ENCODE assay signal across 1 cellular context in the genomic region with DNA sequence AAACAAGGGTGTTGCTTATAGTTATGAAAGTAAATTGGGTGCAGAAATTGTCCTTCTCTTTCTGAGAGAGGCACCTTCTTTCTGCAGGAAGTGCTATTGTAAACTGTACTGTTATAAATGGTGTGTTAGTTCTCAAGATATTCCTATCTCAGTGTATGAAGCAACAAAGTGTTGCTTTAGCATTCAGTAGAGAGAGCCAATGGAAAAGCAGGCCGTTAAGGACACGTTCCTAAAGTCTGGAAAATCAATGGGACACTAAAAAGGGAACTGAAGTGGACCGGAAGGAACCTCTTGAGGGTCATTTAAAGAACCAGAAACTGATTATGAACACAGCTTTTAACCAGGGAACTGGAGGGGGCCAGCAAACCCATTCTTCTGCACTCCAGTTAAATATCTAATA.
TF ChIP-seq lines count a peak whose summit lies in the region.

No MANE protein-coding gene starts in this region.

TF ChIP-seq in IMR-90, 13 proteins besides CTCF, POLR2A, EP300 and RAD21 (continued from another document):
- TF ChIP-seq MAFK (IDR thresholded peaks at IDR 0.05; ENCODE audit: low read depth, low read length): no peak
- TF ChIP-seq MXI1 (IDR thresholded peaks at IDR 0.05; ENCODE audit: borderline replicate concordance, low read depth, low read length): no peak
- TF ChIP-seq NFE2L2 (IDR thresholded peaks at IDR 0.05; ENCODE audit: low read depth, low read length): no peak
- TF ChIP-seq SMC3 (IDR thresholded peaks at IDR 0.05; ENCODE audit: low read depth, low read length): no peak
- no peak for TF ChIP-seq CEBPB (IDR thresholded peaks at IDR 0.05; ENCODE audit: low read depth, low read length)
- TF ChIP-seq BHLHE40 (IDR thresholded peaks at IDR 0.05; ENCODE audit: low read depth, low read length): no peak
